ENCODE assay signal across 22 cellular contexts in genomic region chr10:132626019-132626760, GRCh38.
DNase-seq lines count a peak whose midpoint lies in the region; ATAC-seq and TF ChIP-seq lines count a peak whose summit lies in the region.
"Had no signal": no experiment of that assay in that cellular context is flagged by ENCODE, and none has a peak within 500 bp of the region (broad histone marks: within the 10 kb centered on the region; RNA-seq: fewer than 3 reads in every experiment).

No MANE protein-coding gene starts in this region.

- POLR2A ChIA-PET in activated CD4-positive, alpha-beta T cell treated with anti-CD3 and anti-CD28 coated beads for 36 hours (lab: Charles Lee) = no interaction called here

- no peak overlapping the region for H3K4me3 ChIP-seq in RWPE2 (ENCODE audit: severe bottlenecking)

- intact Hi-C loops in CD14-positive monocyte (cut with micrococcal nuclease) = no loop called here
- intact Hi-C loops in sciatic nerve (cut with DNase I) = no loop called here
- intact Hi-C loops in activated CD4-positive, alpha-beta T cell treated with anti-CD3 and anti-CD28 coated beads for 36 hours (cut with DNase I, micrococcal nuclease) = no loop called here

- DNase-seq in CD14-positive monocyte (ENCODE audit: low spot score) (peak; percentile 37), RWPE2 (ENCODE audit: low spot score) (peak; percentile 28), memory B cell (ENCODE audit: low spot score in 2 of 2) (no peak), sciatic nerve (ENCODE audit: low spot score) (peak; percentile 48), kidney glomerular epithelial cell (lab: John Stamatoyannopoulos, UW) (no peak), NCI-H345 (lab: John Stamatoyannopoulos, UW) (no peak)
- no peak for DNase-seq in activated CD4-positive, alpha-beta T cell treated with anti-CD3 and anti-CD28 coated beads for 36 hours
- no peak for DNase-seq in stimulated activated CD4-positive, alpha-beta T cell treated with anti-CD3 and anti-CD28 coated beads, Interleukin-4, amount 100 ng/mL, for 24 hours
- DNase-seq: activated CD4-positive, alpha-beta memory T cell treated with anti-CD3 and anti-CD28 coated beads, Interleukin-2, amount 10 ng/mL, durations not matched to agents 7 days and 5 days; AML-193; Calu3; effector CD4-positive, alpha-beta T cell; KG1; mammary epithelial cell; NCI-H1048; NCI-H2029; NCI-H510A; stimulated activated CD4-positive, alpha-beta T cell treated with anti-CD3 and anti-CD28 coated beads, Interleukin-1b, Interleukin-23, amount 100 ng/mL, for 48 hours; substantia nigra had no signal

- H3K4me3 Mint-ChIP-seq in CD14-positive monocyte = no peak overlapping the region
- H3K4me3 Mint-ChIP-seq in memory B cell = no peak overlapping the region
- no peak overlapping the region for H3K4me3 Mint-ChIP-seq in activated CD4-positive, alpha-beta T cell treated with anti-CD3 and anti-CD28 coated beads for 36 hours
- H3K4me3 Mint-ChIP-seq: activated CD4-positive, alpha-beta memory T cell treated with anti-CD3 and anti-CD28 coated beads, Interleukin-2, amount 10 ng/mL, durations not matched to agents 7 days and 5 days had no signal

- H3K4me1 Mint-ChIP-seq in CD14-positive monocyte (peaks cover 38% of the 10 kb centered on the region), memory B cell (peaks cover 49% of the 10 kb centered on the region)
- peaks cover 22% of the 10 kb centered on the region for H3K4me1 Mint-ChIP-seq in activated CD4-positive, alpha-beta T cell treated with anti-CD3 and anti-CD28 coated beads for 36 hours

- H3K27me3 Mint-ChIP-seq in CD14-positive monocyte (ENCODE audit: low read depth in 3 of 3) (no peaks in the 10 kb centered on the region), memory B cell (no peaks in the 10 kb centered on the region)
- no peaks in the 10 kb centered on the region for H3K27me3 Mint-ChIP-seq in activated CD4-positive, alpha-beta T cell treated with anti-CD3 and anti-CD28 coated beads for 36 hours

- H3K27ac Mint-ChIP-seq in CD14-positive monocyte (peak overlapping the region in 2 of 7 donors; percentile 30 to 63), memory B cell (peak overlapping the region; percentile 84)
- H3K27ac Mint-ChIP-seq in activated CD4-positive, alpha-beta T cell treated with anti-CD3 and anti-CD28 coated beads for 36 hours = no peak overlapping the region
- H3K27ac Mint-ChIP-seq: activated CD4-positive, alpha-beta memory T cell treated with anti-CD3 and anti-CD28 coated beads, Interleukin-2, amount 10 ng/mL, durations not matched to agents 7 days and 5 days had no signal

- ATAC-seq in RWPE2 (ENCODE audit: low read depth) (no peak; the same call in 2 of the 3 replicates), memory B cell (ENCODE audit: low read depth) (no peak), sciatic nerve (no peak)
- no peak for ATAC-seq in activated CD4-positive, alpha-beta T cell treated with anti-CD3 and anti-CD28 coated beads for 36 hours
- ATAC-seq: HCT116, right cardiac atrium had no signal

- no peaks in the 10 kb centered on the region for H3K27me3 ChIP-seq in RWPE2 (ENCODE audit: insufficient read depth, poor library complexity, severe bottlenecking)

- CTCF ChIA-PET in activated CD4-positive, alpha-beta T cell treated with anti-CD3 and anti-CD28 coated beads for 36 hours (lab: Charles Lee) = interaction anchor here (1.2 kb wide), 1 partner anchor 67 kb away, joined by 4 read pairs; no protein-coding TSS in a partner anchor

- peaks cover 11 to 14% of the 10 kb centered on the region in 2 donors for H3K36me3 Mint-ChIP-seq in CD14-positive monocyte
- H3K36me3 Mint-ChIP-seq in memory B cell = peaks cover 9% of the 10 kb centered on the region
- H3K36me3 Mint-ChIP-seq in activated CD4-positive, alpha-beta T cell treated with anti-CD3 and anti-CD28 coated beads for 36 hours (ENCODE audit: low read depth) = no peaks in the 10 kb centered on the region

- H3K9me3 ChIP-seq in RWPE2 (ENCODE audit: severe bottlenecking) = no peaks in the 10 kb centered on the region

- H3K4me1 ChIP-seq in RWPE2 (ENCODE audit: insufficient read depth, poor library complexity, severe bottlenecking) = no peaks in the 10 kb centered on the region

- no peaks in the 10 kb centered on the region for H3K36me3 ChIP-seq in RWPE2 (ENCODE audit: low read depth)

- TF ChIP-seq CTCF in CD14-positive monocyte (IDR thresholded peaks at IDR 0.05) = no peak
- no peak for TF ChIP-seq CTCF in RWPE2 (IDR thresholded peaks at IDR 0.05; ENCODE audit: poor library complexity, severe bottlenecking)

- no peak overlapping the region for H3K27ac ChIP-seq in RWPE2 (ENCODE audit: poor library complexity, severe bottlenecking)
- H3K27ac ChIP-seq: VCaP had no signal

- H3K9me3 Mint-ChIP-seq in CD14-positive monocyte (peaks cover 1 to 9% (median 6%) of the 10 kb centered on the region in 7 donors), memory B cell (peaks cover 4% of the 10 kb centered on the region)
- peaks cover 2% of the 10 kb centered on the region for H3K9me3 Mint-ChIP-seq in activated CD4-positive, alpha-beta T cell treated with anti-CD3 and anti-CD28 coated beads for 36 hours (ENCODE audit: low read depth)

Comparison
In these comparisons a context has a peak if more than half of its experiments do, and no peak if none do; other contexts are left out.
1. DNase-seq: peak in CD14-positive monocyte (single experiment), RWPE2 (single experiment) and sciatic nerve (single experiment); none in memory B cell (0 of 2), kidney glomerular epithelial cell (single experiment), activated CD4-positive, alpha-beta T cell treated with anti-CD3 and anti-CD28 coated beads for 36 hours (single experiment), stimulated activated CD4-positive, alpha-beta T cell treated with anti-CD3 and anti-CD28 coated beads, Interleukin-4, amount 100 ng/mL, for 24 hours (single experiment) and NCI-H345 (single experiment).